Comparison of ENCODE assay signal across 8 cellular contexts in the genomic region with DNA sequence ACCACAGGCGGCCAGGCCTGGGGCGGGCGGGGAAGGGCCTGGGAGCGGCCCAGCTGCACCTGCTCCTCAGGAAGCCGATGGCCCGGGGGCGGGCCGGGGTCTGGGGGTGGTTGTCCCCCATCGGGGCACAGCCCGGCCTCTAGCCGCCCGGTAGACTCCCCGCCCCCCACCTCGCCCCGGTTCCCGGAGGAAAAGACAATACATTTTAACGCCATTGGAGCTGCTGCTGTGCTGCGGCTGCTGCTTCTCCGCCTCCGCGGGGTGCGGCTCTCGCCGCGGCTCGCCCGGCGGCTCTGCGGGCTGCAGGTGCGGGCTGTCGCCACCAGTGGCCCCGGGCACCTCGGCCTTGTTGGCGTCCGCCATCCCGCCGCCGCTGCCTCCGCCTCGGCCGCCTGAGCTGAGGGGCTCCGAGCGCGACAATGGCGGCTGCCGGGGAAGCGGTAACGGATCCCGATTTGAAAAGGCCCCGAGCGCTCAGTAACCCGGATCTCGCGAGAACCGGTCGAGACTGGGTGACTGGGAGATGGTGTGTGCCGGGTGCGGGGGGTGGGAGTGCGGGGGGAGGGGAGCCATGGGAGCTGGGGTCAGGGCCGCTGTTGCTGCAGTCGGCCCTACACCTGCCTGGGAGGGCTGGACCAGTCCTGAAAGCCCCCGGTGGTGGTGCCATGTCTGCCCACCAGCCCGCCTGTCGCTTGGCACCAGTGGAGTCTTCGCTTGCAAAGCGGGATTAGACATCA. TPM values are rescaled to one million over a fixed set of nuclear protein-coding genes. Genes with fewer than 3 reads are reported as not detected.
A peak's percentile ranks its signal among the peaks of the same experiment; 100 is the strongest.
DNase-seq lines count a peak whose midpoint lies in the region; ATAC-seq and TF ChIP-seq lines count a peak whose summit lies in the region.

Gene MYEF2 (minus strand): TSS at position 421 of the 737 bp plus-strand sequence. CDS start 58 bp downstream, at position 363.

- peak; percentile 92 for DNase-seq in A673 (ENCODE audit: low spot score)
- peak; percentile 43 for DNase-seq in NCI-H510A treated with DMSO at 0.1 percent for 48 hours (lab: John Stamatoyannopoulos, UW)
- peak; percentile 37 for DNase-seq in activated CD8-positive, alpha-beta memory T cell treated with anti-CD3 and anti-CD28 coated beads, Interleukin-2, amount 50 U/mL, for 24 hours (ENCODE audit: extremely low read depth)
- DNase-seq in endothelial cell (ENCODE audit: low spot score): peak; percentile 85
- DNase-seq in mesenteric fat pad (ENCODE audit: low spot score): peak; percentile 90
- peak; percentile 49 for DNase-seq in stimulated activated CD8-positive, alpha-beta memory T cell treated with anti-CD3 and anti-CD28 coated beads, Interleukin-15, amount 100 ng/mL, for 1 hour (ENCODE audit: low read depth)

- peaks cover 3% of the 10 kb centered on the region for H3K36me3 Mint-ChIP-seq in endothelial cell (ENCODE audit: low read depth, unreplicated experiment)

- peak within 1 kb of the TSS; percentile 99 for H3K27ac Mint-ChIP-seq in endothelial cell (ENCODE audit: unreplicated experiment)

- peak within 1 kb of the TSS; percentile 74 for H3K4me3 ChIP-seq in A673 (ENCODE audit: low read depth, low read length, poor library complexity, severe bottlenecking)

- no TSS peak for BruUV-seq in A673 (replicated peaks; lab: Mats Ljungman, UMichigan)

- peaks cover 11% of the 10 kb centered on the region for H3K9me3 ChIP-seq in A673 (ENCODE audit: low read depth, low read length, poor library complexity, severe bottlenecking)

- H3K9me3 Mint-ChIP-seq in endothelial cell (ENCODE audit: unreplicated experiment): no peaks in the 10 kb centered on the region

- H3K36me3 ChIP-seq in A673 (ENCODE audit: insufficient read depth, low read length, poor library complexity, severe bottlenecking): no peaks in the 10 kb centered on the region

- peak within 1 kb of the TSS; percentile 93 for H3K27ac ChIP-seq in A673 (ENCODE audit: low read depth, low read length, poor library complexity, severe bottlenecking)

- CTCF ChIA-PET in A673 (lab: Charles Lee): interaction anchor here (0.6 kb wide), 1 partner anchor 167 kb away, joined by 3 read pairs; no protein-coding TSS in a partner anchor

- TF ChIP-seq CTCF in A673 (conservative IDR thresholded peaks at IDR 0.05; ENCODE audit: low read depth, low read length) (no peak), endothelial cell (IDR thresholded peaks at IDR 0.05; ENCODE audit: unreplicated experiment) (no peak)

- peaks cover 3% of the 10 kb centered on the region for H3K27me3 Mint-ChIP-seq in endothelial cell (ENCODE audit: unreplicated experiment)

- H3K4me1 Mint-ChIP-seq in endothelial cell (ENCODE audit: unreplicated experiment): peaks cover 18% of the 10 kb centered on the region

- ATAC-seq in GM18870 (IDR thresholded peaks at IDR 0.05; ENCODE audit: unreplicated experiment) (peak; percentile 41), HG03108 (IDR thresholded peaks at IDR 0.05; ENCODE audit: unreplicated experiment) (peak; percentile 57)

- peaks cover 11% of the 10 kb centered on the region for H3K4me1 ChIP-seq in A673 (ENCODE audit: insufficient read depth, low read length, poor library complexity, severe bottlenecking)

- H3K4me3 Mint-ChIP-seq in endothelial cell (ENCODE audit: unreplicated experiment): peak within 1 kb of the TSS; percentile 97

- peaks cover under 1% of the 10 kb centered on the region for H3K27me3 ChIP-seq in A673 (replicated peaks; ENCODE audit: insufficient read depth, low read depth, low read length, poor library complexity)

- POLR2A ChIA-PET in A673 (lab: Charles Lee; ENCODE audit: low non-redundant PET): interaction anchor here (0.6 kb wide), 2 partner anchors 145 to 436 kb away, joined by 3 read pairs; no protein-coding TSS in a partner anchor

- intact Hi-C loops in A673 (cut with micrococcal nuclease; ENCODE audit: unreplicated experiment): no loop called here

RNA-seq across cellular contexts. Expression of gene MYEF2, which starts in this region (rescaled TPM):
- 112 TPM in 2 replicates for total RNA-seq in A673 (2021)
- total RNA-seq in endothelial cell (ENCODE audit: unreplicated experiment): 45.9 TPM
- total RNA-seq in mesenteric fat pad: 11.0 TPM

Comparison
In these comparisons a context has a peak if more than half of its experiments do, and no peak if none do; other contexts are left out.
1. Peak in every context shown above with its lines: DNase-seq, ATAC-seq, H3K4me3 ChIP-seq and H3K27ac ChIP-seq.
2. DNase-seq: peak in every context shown above with its lines; median percentile 92 in A673; 90 in mesenteric fat pad; 85 in endothelial cell; 49 in stimulated activated CD8-positive, alpha-beta memory T cell treated with anti-CD3 and anti-CD28 coated beads, Interleukin-15, amount 100 ng/mL, for 1 hour; 43 in NCI-H510A treated with DMSO at 0.1 percent for 48 hours; 37 in activated CD8-positive, alpha-beta memory T cell treated with anti-CD3 and anti-CD28 coated beads, Interleukin-2, amount 50 U/mL, for 24 hours.